In genomic region chr7:130369110-130369711, GRCh38 we compare ENCODE assay signal across 10 cellular contexts. TPM values are rescaled to one million over a fixed set of nuclear protein-coding genes. Genes with fewer than 3 reads are reported as not detected.
A peak's percentile ranks its signal among the peaks of the same experiment; 100 is the strongest.
DNase-seq lines count a peak whose midpoint lies in the region; ATAC-seq and TF ChIP-seq lines count a peak whose summit lies in the region.
"Had no signal": no experiment of that assay in that cellular context is flagged by ENCODE, and none has a peak within 500 bp of the region (broad histone marks: within the 10 kb centered on the region; RNA-seq: fewer than 3 reads in every experiment).

No MANE protein-coding gene starts in this region.

- no peaks in the 10 kb centered on the region for H3K27me3 ChIP-seq in CD4-positive, alpha-beta memory T cell (ENCODE audit: insufficient read depth, low read length)
- H3K27me3 ChIP-seq in body of pancreas: no peaks in the 10 kb centered on the region

- peaks cover 0 to 2% of the 10 kb centered on the region in 2 donors for H3K27me3 Mint-ChIP-seq in CD4-positive, alpha-beta memory T cell
- H3K27me3 Mint-ChIP-seq: central memory CD8-positive, alpha-beta T cell had no signal

- WGBS in body of pancreas, 2 donors: 49 to 59% methylated on average over 8 to 10 of the region's 10 CpGs

- H3K27ac Mint-ChIP-seq in CD4-positive, alpha-beta memory T cell: peak overlapping the region in 6 of 7 donors; percentile 11 to 92 (median 61)

- POLR2A ChIA-PET in CD4-positive, alpha-beta memory T cell (lab: Charles Lee; ENCODE audit: partially characterized antibody): no interaction called here

- no peaks in the 10 kb centered on the region for H3K9me3 ChIP-seq in CD4-positive, alpha-beta memory T cell (ENCODE audit: control insufficient read depth in 1 of 2, low read length in 2 of 2)
- H3K9me3 ChIP-seq in body of pancreas: no peaks in the 10 kb centered on the region

- H3K36me3 Mint-ChIP-seq in CD4-positive, alpha-beta memory T cell: no peaks in the 10 kb centered on the region

- intact Hi-C loops in CD4-positive, alpha-beta memory T cell (cut with micrococcal nuclease): no loop called here
- intact Hi-C loops in body of pancreas (cut with DNase I): no loop called here

- no peak for TF ChIP-seq POLR2A in body of pancreas (IDR thresholded peaks at IDR 0.05)

- no peaks in the 10 kb centered on the region for H3K9me3 Mint-ChIP-seq in CD4-positive, alpha-beta memory T cell
- H3K9me3 Mint-ChIP-seq: central memory CD8-positive, alpha-beta T cell had no signal

- in situ Hi-C loops in GM13976 (cut with MboI; ENCODE audit: low sequenced_read_pairs, unreplicated experiment): no loop called here

- H3K36me3 ChIP-seq in CD4-positive, alpha-beta memory T cell (ENCODE audit: insufficient read depth, low read length): no peaks in the 10 kb centered on the region
- H3K36me3 ChIP-seq in body of pancreas (replicated peaks in 1 of 2; ENCODE audit: insufficient read depth in 1 of 2, low read depth in 2 of 2): no peaks in the 10 kb centered on the region

- H3K4me3 ChIP-seq in CD4-positive, alpha-beta memory T cell (ENCODE audit: low read length in 2 of 2): no peak overlapping the region
- H3K4me3 ChIP-seq in body of pancreas: no peak overlapping the region

- no peak for ATAC-seq in body of pancreas

- DNase-seq in CD4-positive, alpha-beta memory T cell: no peak
- peak; percentile 95 to 97 for DNase-seq in Kasumi-1 (lab: John Stamatoyannopoulos, UW)
- DNase-seq in body of pancreas: peak; percentile 34 to 66 (median 54)
- DNase-seq in myocyte (ENCODE audit: low read depth): peak; percentile 94
- DNase-seq in effector CD8-positive, alpha-beta T cell (lab: John Stamatoyannopoulos, UW): no peak
- no peak for DNase-seq in SHP77 treated with DMSO at 0.1 percent for 48 hours (lab: John Stamatoyannopoulos, UW)
- DNase-seq in NCI-H1930 (lab: John Stamatoyannopoulos, UW): no peak
- DNase-seq in GM13976 (ENCODE audit: low spot score): no peak
- DNase-seq: NCI-H524 had no signal

- CTCF ChIA-PET in CD4-positive, alpha-beta memory T cell (lab: Charles Lee; ENCODE audit: partially characterized antibody): no interaction called here

- H3K4me3 Mint-ChIP-seq in CD4-positive, alpha-beta memory T cell: peak overlapping the region in 7 of 8 donors; percentile 10 to 67 (median 50)
- H3K4me3 Mint-ChIP-seq: central memory CD8-positive, alpha-beta T cell had no signal

- no peaks in the 10 kb centered on the region for H3K4me1 ChIP-seq in CD4-positive, alpha-beta memory T cell (ENCODE audit: insufficient read depth, low read length)
- peaks cover 76% of the 10 kb centered on the region for H3K4me1 ChIP-seq in body of pancreas

- H3K27ac ChIP-seq in CD4-positive, alpha-beta memory T cell (ENCODE audit: low read depth, low read length): no peak overlapping the region
- peak overlapping the region; percentile 35 to 98 (median 54) for H3K27ac ChIP-seq in body of pancreas

- peaks cover 8 to 32% (median 10%) of the 10 kb centered on the region in 4 donors for H3K4me1 Mint-ChIP-seq in CD4-positive, alpha-beta memory T cell
- H3K4me1 Mint-ChIP-seq: central memory CD8-positive, alpha-beta T cell had no signal

- TF ChIP-seq CTCF in body of pancreas (IDR thresholded peaks at IDR 0.05) (no peak), GM13976 (IDR thresholded peaks at IDR 0.05; ENCODE audit: borderline replicate concordance, control extremely low read depth, extremely low read depth, insufficient read depth, missing control alignments) (no peak)

RNA-seq across cellular contexts. Expression of gene CPA1, which starts 11.1 kb away (rescaled TPM):
- total RNA-seq in CD4-positive, alpha-beta memory T cell: not detected
- polyA plus RNA-seq in CD4-positive, alpha-beta memory T cell: not detected
- total RNA-seq in body of pancreas (over 10,000 TPM; 26,456 to 42,834 TPM), myocyte (1.3 and 6.5 TPM in 2 replicates)
- 1.6 TPM for polyA plus RNA-seq in myocyte (2012)

RNA-seq across cellular contexts. Expression of gene CPA5, which starts 24.6 kb away (rescaled TPM):
- not detected for total RNA-seq in CD4-positive, alpha-beta memory T cell
- 10 to 100 TPM; 12.3 to 23.7 TPM for polyA plus RNA-seq in CD4-positive, alpha-beta memory T cell
- total RNA-seq in body of pancreas: not detected
- total RNA-seq in myocyte: 0.16 and 0.21 TPM in 2 replicates
- 1.8 TPM for polyA plus RNA-seq in myocyte (2012)

Comparison
In these comparisons a context has a peak if more than half of its experiments do, and no peak if none do; other contexts are left out.
1. DNase-seq: peak in Kasumi-1 (2 of 2), body of pancreas (4 of 4) and myocyte (single experiment); none in CD4-positive, alpha-beta memory T cell (0 of 5), effector CD8-positive, alpha-beta T cell (single experiment), SHP77 treated with DMSO at 0.1 percent for 48 hours (single experiment), NCI-H1930 (0 of 2) and GM13976 (single experiment).
2. RNA of gene CPA1, which starts 11.1 kb away (total RNA-seq): 26,456 to 42,834 TPM in body of pancreas; 1.3 to 6.5 TPM in myocyte and not detected in CD4-positive, alpha-beta memory T cell; every median in the first group is over 1,000 times any median in the second.